2 cellular contexts compared by ENCODE assay signal in the genomic region with DNA sequence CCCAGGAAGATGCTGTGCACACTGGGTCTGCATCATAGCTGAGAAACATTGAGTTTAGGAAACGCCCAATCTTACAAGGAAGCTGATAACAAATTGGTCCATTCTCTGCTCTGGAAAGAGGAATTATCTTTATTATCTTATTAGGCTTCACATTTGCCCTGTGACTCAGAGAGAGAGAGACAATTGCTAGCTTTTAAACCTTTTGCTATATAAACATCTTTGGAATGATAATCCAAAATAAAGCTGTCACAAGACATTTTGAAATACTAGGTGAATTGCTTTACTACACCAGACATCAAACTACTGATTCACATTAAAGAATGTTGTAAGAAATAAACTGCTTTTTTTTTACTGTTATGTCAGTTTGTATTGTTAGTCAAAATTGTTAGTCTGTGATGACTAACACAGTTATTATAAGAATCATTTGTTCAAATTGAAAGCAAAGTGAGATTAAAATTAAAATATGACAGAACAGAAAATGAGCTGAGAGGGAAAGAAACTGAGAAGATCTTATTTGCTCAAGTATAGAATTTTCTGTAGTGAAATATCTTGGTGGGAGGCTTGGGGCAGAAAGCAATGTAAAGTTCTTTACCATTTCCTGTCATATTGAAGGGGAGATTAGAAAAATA.
TF ChIP-seq lines count a peak whose summit lies in the region.

No MANE protein-coding gene starts in this region.

TF ChIP-seq in IMR-90, 13 proteins besides CTCF, POLR2A, EP300 and RAD21:
- no peak for TF ChIP-seq SMC3 (IDR thresholded peaks at IDR 0.05; ENCODE audit: low read depth, low read length)
- TF ChIP-seq MAZ (IDR thresholded peaks at IDR 0.05; ENCODE audit: borderline replicate concordance, low read depth, low read length), result no peak
- TF ChIP-seq RCOR1 (IDR thresholded peaks at IDR 0.05; ENCODE audit: insufficient replicate concordance, low read length), result no peak
- no peak for TF ChIP-seq CEBPB (IDR thresholded peaks at IDR 0.05; ENCODE audit: low read depth, low read length)
- TF ChIP-seq NFE2L2 (IDR thresholded peaks at IDR 0.05; ENCODE audit: low read depth, low read length), result no peak
- TF ChIP-seq, protein P1, sequence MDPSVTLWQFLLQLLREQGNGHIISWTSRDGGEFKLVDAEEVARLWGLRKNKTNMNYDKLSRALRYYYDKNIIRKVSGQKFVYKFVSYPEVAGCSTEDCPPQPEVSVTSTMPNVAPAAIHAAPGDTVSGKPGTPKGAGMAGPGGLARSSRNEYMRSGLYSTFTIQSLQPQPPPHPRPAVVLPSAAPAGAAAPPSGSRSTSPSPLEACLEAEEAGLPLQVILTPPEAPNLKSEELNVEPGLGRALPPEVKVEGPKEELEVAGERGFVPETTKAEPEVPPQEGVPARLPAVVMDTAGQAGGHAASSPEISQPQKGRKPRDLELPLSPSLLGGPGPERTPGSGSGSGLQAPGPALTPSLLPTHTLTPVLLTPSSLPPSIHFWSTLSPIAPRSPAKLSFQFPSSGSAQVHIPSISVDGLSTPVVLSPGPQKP (IDR thresholded peaks at IDR 0.05; ENCODE audit: borderline replicate concordance, low read depth, low read length), result no peak
- no peak for TF ChIP-seq MAFK (IDR thresholded peaks at IDR 0.05; ENCODE audit: low read depth, low read length)
- no peak for TF ChIP-seq BHLHE40 (IDR thresholded peaks at IDR 0.05; ENCODE audit: low read depth, low read length)
- TF ChIP-seq RFX5 (IDR thresholded peaks at IDR 0.05; ENCODE audit: low read depth, low read length), result no peak
- no peak for TF ChIP-seq FOS (IDR thresholded peaks at IDR 0.05; ENCODE audit: low read depth, low read length)
- TF ChIP-seq, protein P2, sequence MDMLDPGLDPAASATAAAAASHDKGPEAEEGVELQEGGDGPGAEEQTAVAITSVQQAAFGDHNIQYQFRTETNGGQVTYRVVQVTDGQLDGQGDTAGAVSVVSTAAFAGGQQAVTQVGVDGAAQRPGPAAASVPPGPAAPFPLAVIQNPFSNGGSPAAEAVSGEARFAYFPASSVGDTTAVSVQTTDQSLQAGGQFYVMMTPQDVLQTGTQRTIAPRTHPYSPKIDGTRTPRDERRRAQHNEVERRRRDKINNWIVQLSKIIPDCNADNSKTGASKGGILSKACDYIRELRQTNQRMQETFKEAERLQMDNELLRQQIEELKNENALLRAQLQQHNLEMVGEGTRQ (IDR thresholded peaks at IDR 0.05; ENCODE audit: low read depth, low read length), result no peak
- no peak for TF ChIP-seq MXI1 (IDR thresholded peaks at IDR 0.05; ENCODE audit: borderline replicate concordance, low read depth, low read length)
- TF ChIP-seq CHD1 (IDR thresholded peaks at IDR 0.05; ENCODE audit: low read depth, low read length), result no peak
TF ChIP-seq in IMR-90: peak in this region for 0.

TF ChIP-seq in H1, 55 proteins besides CTCF, POLR2A, EP300 and RAD21:
- no peak for TF ChIP-seq TBP (IDR thresholded peaks at IDR 0.05; ENCODE audit: low read depth, low read length)
- TF ChIP-seq SIX5 (IDR thresholded peaks at IDR 0.05; ENCODE audit: low read depth, low read length), result no peak
- TF ChIP-seq CBX8 (IDR thresholded peaks at IDR 0.05; ENCODE audit: borderline replicate concordance, low read depth, low read length), result no peak
- TF ChIP-seq BACH1 (IDR thresholded peaks at IDR 0.05; ENCODE audit: low read length), result no peak
- TF ChIP-seq CBX5 (IDR thresholded peaks at IDR 0.05; ENCODE audit: low read depth, low read length), result no peak
- TF ChIP-seq CHD1 (IDR thresholded peaks at IDR 0.05; ENCODE audit: low read depth, low read length), result no peak
- no peak for TF ChIP-seq NRF1 (IDR thresholded peaks at IDR 0.05; ENCODE audit: low read depth, low read length)
- no peak for TF ChIP-seq ZNF274 (IDR thresholded peaks at IDR 0.05; ENCODE audit: borderline replicate concordance, extremely low read depth, low read length)
- no peak for TF ChIP-seq FOSL1 (IDR thresholded peaks at IDR 0.05; ENCODE audit: insufficient read depth, low read depth, low read length)
- TF ChIP-seq TAF1 (IDR thresholded peaks at IDR 0.05; ENCODE audit: low read depth, low read length), result no peak
- no peak for TF ChIP-seq SRF (IDR thresholded peaks at IDR 0.05; ENCODE audit: low read depth, low read length)
- no peak for TF ChIP-seq SP4 (IDR thresholded peaks at IDR 0.05; ENCODE audit: low read length)
